8 cellular contexts compared by ENCODE assay signal in the genomic region with DNA sequence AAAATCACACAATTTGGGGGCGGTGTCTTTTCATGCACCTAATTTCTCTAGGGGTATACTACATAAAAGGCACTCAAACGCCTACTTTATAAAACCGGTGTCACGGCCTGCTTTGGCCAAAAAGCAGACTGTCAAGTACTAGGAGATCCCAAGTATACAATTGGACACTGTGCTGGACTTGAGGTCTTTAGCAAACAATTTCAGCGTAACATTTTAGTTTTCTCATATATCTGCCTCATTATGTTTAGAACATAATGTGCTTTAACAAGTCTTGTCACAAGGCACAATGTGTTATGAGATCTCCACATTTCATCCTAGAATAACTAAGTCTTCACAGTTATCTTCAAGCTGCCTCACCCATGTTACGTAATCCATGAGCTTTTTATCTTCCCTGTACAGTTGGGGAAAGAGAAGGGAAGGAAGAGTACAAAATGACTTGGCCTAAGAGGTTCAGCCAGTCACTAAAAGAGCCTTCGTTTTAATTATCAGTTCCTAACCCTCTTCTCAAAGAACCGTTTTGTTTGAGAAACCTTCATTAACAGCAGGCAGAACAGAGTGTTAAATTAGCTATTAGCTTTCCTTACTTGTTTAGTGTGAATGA. TPM values are rescaled to one million over a fixed set of nuclear protein-coding genes. Genes with fewer than 3 reads are reported as not detected.
DNase-seq lines count a peak whose midpoint lies in the region; ATAC-seq, FAIRE-seq and TF ChIP-seq lines count a peak whose summit lies in the region.

No MANE protein-coding gene starts in this region.

- CTCF ChIA-PET in Calu3 (lab: Charles Lee): no interaction called here

- H3K4me3 ChIP-seq in KMS-11 (IDR thresholded peaks at IDR 0.05; ENCODE audit: insufficient read depth, low read depth, low read length): peak overlapping the region; percentile 18
- peak overlapping the region in 2 of 3 experiments; percentile 86 to 90 for H3K4me3 ChIP-seq in keratinocyte (ENCODE audit: control insufficient read depth in 2 of 3, extremely low read depth in 1 of 3, insufficient read depth in 2 of 3, low read depth in 1 of 3, low read length in 3 of 3)

- no peak for TF ChIP-seq CTCF in Calu3 (IDR thresholded peaks at IDR 0.05; ENCODE audit: unreplicated experiment)
- no peak for TF ChIP-seq CTCF in KMS-11 (conservative IDR thresholded peaks at IDR 0.05; ENCODE audit: low read depth, low read length)
- TF ChIP-seq CTCF in keratinocyte (optimal IDR thresholded peaks at IDR 0.05 in 1 of 3, IDR thresholded peaks at IDR 0.05 in 1 of 3, conservative IDR thresholded peaks at IDR 0.05 in 1 of 3; ENCODE audit: extremely low read depth in 1 of 3, insufficient read depth in 2 of 3, low read length in 3 of 3): no peak

- no peaks in the 10 kb centered on the region for H3K36me3 ChIP-seq in KMS-11 (ENCODE audit: insufficient read depth)
- no peaks in the 10 kb centered on the region for H3K36me3 ChIP-seq in keratinocyte (ENCODE audit: control insufficient read depth in 2 of 2, extremely low read depth in 1 of 2, insufficient read depth in 2 of 2, low read length in 2 of 2)

- no peaks in the 10 kb centered on the region for H4K20me1 ChIP-seq in KMS-11 (ENCODE audit: insufficient read depth)
- H4K20me1 ChIP-seq in keratinocyte (ENCODE audit: control insufficient read depth, extremely low read depth, insufficient read depth, low read length): no peaks in the 10 kb centered on the region

- no peaks in the 10 kb centered on the region for H3K27me3 ChIP-seq in KMS-11 (ENCODE audit: insufficient read depth, low read depth)
- no peaks in the 10 kb centered on the region for H3K27me3 ChIP-seq in keratinocyte (ENCODE audit: control insufficient read depth, extremely low read depth, insufficient read depth, low read length)

- BruUV-seq in Calu3 (replicated peaks; lab: Mats Ljungman, UMichigan): no TSS peak

- H3K4me2 ChIP-seq in KMS-11 (peak overlapping the region; percentile 78), keratinocyte (ENCODE audit: control insufficient read depth, extremely low read depth, insufficient read depth, low read depth, low read length) (peak overlapping the region; percentile 99)

- dilution Hi-C loops in keratinocyte (cut with MboI; ENCODE audit: extremely low pct_ligation_motif_present, low sequenced_read_pairs): no loop called here

- no peaks in the 10 kb centered on the region for H3K9me3 Mint-ChIP-seq in Calu3 (ENCODE audit: low read depth, unreplicated experiment)
- no peaks in the 10 kb centered on the region for H3K9me3 Mint-ChIP-seq in activated T-helper 2 cell treated with anti-CD3 and anti-CD28 coated beads, Interferon-gamma antibody, Interleukin-2, Interleukin-4, amounts not matched to agents 10 μg/mL and 5 μg/mL and 100 μg/mL, durations not matched to agents 14 hours and 24 hours and 36 hours

- DNase-seq in Calu3 (no peak), keratinocyte (ENCODE audit: low read depth, low spot score) (no peak), NCI-H146 treated with DMSO at 0.1 percent for 48 hours (lab: John Stamatoyannopoulos, UW; ENCODE audit: unreplicated experiment) (no peak), globus pallidus (ENCODE audit: low spot score) (no peak), DMS53 treated with DMSO at 0.1 percent for 48 hours (lab: John Stamatoyannopoulos, UW; ENCODE audit: unreplicated experiment) (no peak)
- no peak for DNase-seq in activated T-helper 2 cell treated with anti-CD3 and anti-CD28 coated beads, Interferon-gamma antibody, Interleukin-2, Interleukin-4, amounts not matched to agents 10 μg/mL and 5 μg/mL and 100 μg/mL, durations not matched to agents 14 hours and 24 hours and 36 hours (ENCODE audit: low spot score)

- no peak overlapping the region for H3K9ac ChIP-seq in KMS-11
- H3K9ac ChIP-seq in keratinocyte (ENCODE audit: control insufficient read depth, extremely low read depth, insufficient read depth, low read length): no peak overlapping the region

- H3K4me3 Mint-ChIP-seq in Calu3 (ENCODE audit: low read depth, unreplicated experiment): peak overlapping the region; percentile 97
- peak overlapping the region; percentile 65 for H3K4me3 Mint-ChIP-seq in activated T-helper 2 cell treated with anti-CD3 and anti-CD28 coated beads, Interferon-gamma antibody, Interleukin-2, Interleukin-4, amounts not matched to agents 10 μg/mL and 5 μg/mL and 100 μg/mL, durations not matched to agents 14 hours and 24 hours and 36 hours (ENCODE audit: low read depth)

- FAIRE-seq in keratinocyte (lab: Jason Lieb, UNC): peak; percentile 87

- no peak overlapping the region for H3K27ac ChIP-seq in KMS-11
- peak overlapping the region; percentile 28 for H3K27ac ChIP-seq in keratinocyte (ENCODE audit: control insufficient read depth, insufficient read depth, low read length)

- intact Hi-C loops in Calu3 (cut with micrococcal nuclease; ENCODE audit: unreplicated experiment): loop anchor here (5.0 kb wide), 3 partner anchors 34 to 56 kb away; no protein-coding TSS in a partner anchor
- intact Hi-C loops in activated T-helper 2 cell treated with anti-CD3 and anti-CD28 coated beads, Interferon-gamma antibody, Interleukin-2, Interleukin-4, amounts not matched to agents 10 μg/mL and 5 μg/mL and 100 μg/mL, durations not matched to agents 14 hours and 24 hours and 36 hours (cut with micrococcal nuclease): loop anchor here (1.0 to 2.0 kb wide), 3 partner anchors 20 to 246 kb away; partner anchors contain the start of genes GNG5 and SPATA1

- no peaks in the 10 kb centered on the region for H3K9me3 ChIP-seq in keratinocyte (ENCODE audit: control insufficient read depth, low read depth, low read length)

- H3K27ac Mint-ChIP-seq in Calu3 (ENCODE audit: unreplicated experiment): peak overlapping the region; percentile 87
- no peak overlapping the region for H3K27ac Mint-ChIP-seq in activated T-helper 2 cell treated with anti-CD3 and anti-CD28 coated beads, Interferon-gamma antibody, Interleukin-2, Interleukin-4, amounts not matched to agents 10 μg/mL and 5 μg/mL and 100 μg/mL, durations not matched to agents 14 hours and 24 hours and 36 hours

- no peak for ATAC-seq in HG02763 (IDR thresholded peaks at IDR 0.05; ENCODE audit: unreplicated experiment)

- H3K4me1 Mint-ChIP-seq in Calu3 (ENCODE audit: low read depth, unreplicated experiment): peaks cover 46% of the 10 kb centered on the region
- H3K4me1 Mint-ChIP-seq in activated T-helper 2 cell treated with anti-CD3 and anti-CD28 coated beads, Interferon-gamma antibody, Interleukin-2, Interleukin-4, amounts not matched to agents 10 μg/mL and 5 μg/mL and 100 μg/mL, durations not matched to agents 14 hours and 24 hours and 36 hours (ENCODE audit: low read depth): peaks cover 43% of the 10 kb centered on the region

- H3K79me2 ChIP-seq in KMS-11 (ENCODE audit: insufficient read depth, low read depth) (peaks cover 18% of the 10 kb centered on the region), keratinocyte (ENCODE audit: control insufficient read depth, insufficient read depth, low read length) (peaks cover 23% of the 10 kb centered on the region)

- H2AFZ ChIP-seq in KMS-11 (ENCODE audit: low read depth) (no peak overlapping the region), keratinocyte (ENCODE audit: control insufficient read depth, low read length) (peak overlapping the region; percentile 75)

- H3K36me3 Mint-ChIP-seq in Calu3 (ENCODE audit: insufficient read depth, unreplicated experiment): peaks cover 25% of the 10 kb centered on the region
- peaks cover 3% of the 10 kb centered on the region for H3K36me3 Mint-ChIP-seq in activated T-helper 2 cell treated with anti-CD3 and anti-CD28 coated beads, Interferon-gamma antibody, Interleukin-2, Interleukin-4, amounts not matched to agents 10 μg/mL and 5 μg/mL and 100 μg/mL, durations not matched to agents 14 hours and 24 hours and 36 hours (ENCODE audit: low read depth)

- H3K27me3 Mint-ChIP-seq in Calu3 (ENCODE audit: unreplicated experiment): no peaks in the 10 kb centered on the region
- no peaks in the 10 kb centered on the region for H3K27me3 Mint-ChIP-seq in activated T-helper 2 cell treated with anti-CD3 and anti-CD28 coated beads, Interferon-gamma antibody, Interleukin-2, Interleukin-4, amounts not matched to agents 10 μg/mL and 5 μg/mL and 100 μg/mL, durations not matched to agents 14 hours and 24 hours and 36 hours (ENCODE audit: low read depth)

- no peaks in the 10 kb centered on the region for H3K9me1 ChIP-seq in keratinocyte (ENCODE audit: control insufficient read depth, extremely low read depth, insufficient read depth, low read length)

- H3K4me1 ChIP-seq in KMS-11 (ENCODE audit: low read depth, poor library complexity, severe bottlenecking) (peaks cover 49% of the 10 kb centered on the region), keratinocyte (ENCODE audit: control insufficient read depth, extremely low read depth, insufficient read depth, low read length) (peaks cover 27% of the 10 kb centered on the region)

RNA-seq across cellular contexts. Expression of gene SSX2IP, which starts 1.7 kb away (rescaled TPM):
- 23.2 and 28.0 TPM in 2 replicates for total RNA-seq in Calu3 (2022)
- 12.1 and 13.0 TPM in 2 replicates for total RNA-seq in activated T-helper 2 cell treated with anti-CD3 and anti-CD28 coated beads, Interferon-gamma antibody, Interleukin-2, Interleukin-4, amounts not matched to agents 10 μg/mL and 5 μg/mL and 100 μg/mL, durations not matched to agents 14 hours and 24 hours and 36 hours
- polyA plus RNA-seq in keratinocyte: 5.1 to 13.0 TPM (median 7.2 TPM) in 3 replicates
- 9.2 TPM for polyA plus RNA-seq in keratinocyte (2011; ENCODE audit: low read depth)
- polyA plus RNA-seq in keratinocyte (2011; cell fraction: cytosol; rRNA removed): 6.0 and 9.9 TPM in 2 replicates
- polyA plus RNA-seq in keratinocyte (2011; cell fraction: nucleus; rRNA removed): 7.4 and 8.9 TPM in 2 replicates
- 3.7 and 9.3 TPM in 2 replicates for polyA plus RNA-seq in keratinocyte (2012; ENCODE audit: low replicate concordance)
- 3.7 to 10.0 TPM (median 5.2 TPM) in 3 replicates for polyA minus RNA-seq in keratinocyte
- 13.8 TPM for polyA minus RNA-seq in keratinocyte (2011; cell fraction: cytosol; rRNA and poly(A)+ RNA removed)
- 3.5 and 9.0 TPM in 2 replicates for polyA minus RNA-seq in keratinocyte (2011; cell fraction: nucleus; rRNA and poly(A)+ RNA removed)
